In the genomic region with DNA sequence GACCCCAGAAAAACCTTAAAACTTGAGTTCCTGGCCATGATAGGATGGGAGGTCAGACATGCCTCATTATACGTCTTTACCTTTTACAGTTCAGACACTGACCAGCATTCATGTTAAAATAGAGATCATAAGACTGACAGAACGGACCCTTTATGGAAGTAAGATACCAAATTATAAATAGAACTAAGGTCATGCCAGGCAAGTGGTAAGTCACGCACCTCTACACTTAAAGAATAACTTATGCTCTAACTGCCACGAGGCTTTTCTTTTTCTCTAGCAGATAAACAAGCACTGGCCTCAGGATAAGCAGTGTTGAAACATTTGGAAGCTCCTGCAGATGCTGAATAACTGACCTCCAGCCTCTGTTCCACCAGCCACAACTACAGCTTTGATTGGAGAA, we compare ENCODE assay signal across 25 cellular contexts.
"Had no signal": no experiment of that assay in that cellular context is flagged by ENCODE, and none has a peak within 500 bp of the region (broad histone marks: within the 10 kb centered on the region; RNA-seq: fewer than 3 reads in every experiment).

No MANE protein-coding gene starts in this region.

- H3K4me3 ChIP-seq: adrenal gland, body of pancreas, lower lobe of right lung, neural progenitor cell, skin epidermis, testis, transverse colon had no signal

- DNase-seq: activated CD4-positive, alpha-beta T cell treated with anti-CD3 and anti-CD28 coated beads for 48 hours; activated CD4-positive, alpha-beta T cell treated with anti-CD3 and anti-CD28 coated beads, Interleukin-2, amount 50 U/mL, for 48 hours; activated CD8-positive, alpha-beta memory T cell treated with anti-CD3 and anti-CD28 coated beads, Interleukin-2, amount 50 U/mL, for 4 hours; activated effector memory CD4-positive, alpha-beta T cell treated with anti-CD3 and anti-CD28 coated beads, Interleukin-2, amount 50 U/mL, for 16 hours; activated naive CD4-positive, alpha-beta T cell treated with anti-CD3 and anti-CD28 coated beads for 36 hours; activated naive CD8-positive, alpha-beta T cell treated with anti-CD3 and anti-CD28 coated beads for 36 hours; activated T-cell treated with anti-CD3 and anti-CD28 coated beads, Interleukin-2, amount 50 U/mL, for 1 hour; adrenal gland; aorta; body of pancreas; head of caudate nucleus; hippocampal formation; immature natural killer cell; lower lobe of right lung; mesendoderm; natural killer cell; stimulated activated CD4-positive, alpha-beta T cell treated with anti-CD3 and anti-CD28 coated beads, Interleukin-12 subunit alpha, Interleukin-12 subunit beta, amount 100 ng/mL, for 4 hours; stimulated activated CD4-positive, alpha-beta T cell treated with anti-CD3 and anti-CD28 coated beads, Interleukin-4, amount 100 ng/mL, for 1 hour; stimulated activated naive CD8-positive, alpha-beta T cell treated with anti-CD3 and anti-CD28 coated beads, Interleukin-15, Interleukin-2, amounts not matched to agents 100 U/mL and 50 U/mL, for 24 hours; T-helper 9 cell; testis; transverse colon had no signal

- H3K36me3 ChIP-seq: adrenal gland, lower lobe of right lung, neural progenitor cell, transverse colon had no signal

- H3K27ac ChIP-seq: adrenal gland, body of pancreas, lower lobe of right lung, neural progenitor cell, skin epidermis, testis, transverse colon, VCaP had no signal

- H3K9me3 ChIP-seq: adrenal gland, body of pancreas, lower lobe of right lung, testis, transverse colon had no signal

- H3K9ac ChIP-seq: neural progenitor cell had no signal

- H3K4me2 ChIP-seq: neural progenitor cell had no signal

- H3K4me1 ChIP-seq: lower lobe of right lung, neural progenitor cell, testis had no signal

- H3K27me3 ChIP-seq: adrenal gland, body of pancreas, neural progenitor cell, testis, transverse colon had no signal
